ENCODE assay signal across 14 cellular contexts in genomic region chr12:110108309-110109036, GRCh38. TPM values are rescaled to one million over a fixed set of nuclear protein-coding genes. Genes with fewer than 3 reads are reported as not detected.
A peak's percentile ranks its signal among the peaks of the same experiment; 100 is the strongest.
DNase-seq lines count a peak whose midpoint lies in the region; ATAC-seq and TF ChIP-seq lines count a peak whose summit lies in the region.
"Had no signal": no experiment of that assay in that cellular context is flagged by ENCODE, and none has a peak within 500 bp of the region (broad histone marks: within the 10 kb centered on the region; RNA-seq: fewer than 3 reads in every experiment).

No MANE protein-coding gene starts in this region.

- no peaks in the 10 kb centered on the region for H3K36me3 Mint-ChIP-seq in activated CD4-positive, alpha-beta memory T cell treated with anti-CD3 and anti-CD28 coated beads, Interleukin-2, amount 10 ng/mL, durations not matched to agents 7 days and 5 days (ENCODE audit: low read depth)
- H3K36me3 Mint-ChIP-seq: activated CD4-positive, alpha-beta memory T cell treated with anti-CD3 and anti-CD28 coated beads for 36 hours had no signal

- peaks cover 30 to 41% of the 10 kb centered on the region in 2 donors for H3K4me1 ChIP-seq in adrenal gland (replicated peaks in 1 of 2)
- H3K4me1 ChIP-seq in gastroesophageal sphincter: peaks cover 5 to 77% (median 22%) of the 10 kb centered on the region in 3 donors
- H3K4me1 ChIP-seq in osteoblast (ENCODE audit: insufficient read depth, low read length): peaks cover 31% of the 10 kb centered on the region
- H3K4me1 ChIP-seq in transverse colon: peaks cover 4 to 18% (median 9%) of the 10 kb centered on the region in 4 donors

- H3K36me3 ChIP-seq in adrenal gland (replicated peaks in 1 of 2) (no peaks in the 10 kb centered on the region), gastroesophageal sphincter (no peaks in the 10 kb centered on the region), osteoblast (ENCODE audit: insufficient read depth, low read length) (no peaks in the 10 kb centered on the region), transverse colon (no peaks in the 10 kb centered on the region)
- H3K36me3 ChIP-seq: neutrophil had no signal

- H3K4me3 Mint-ChIP-seq in activated CD4-positive, alpha-beta memory T cell treated with anti-CD3 and anti-CD28 coated beads, Interleukin-2, amount 10 ng/mL, durations not matched to agents 7 days and 5 days: no peak overlapping the region
- H3K4me3 Mint-ChIP-seq: activated CD4-positive, alpha-beta memory T cell treated with anti-CD3 and anti-CD28 coated beads for 36 hours; central memory CD8-positive, alpha-beta T cell had no signal

- peak overlapping the region; percentile 76 for H3K4me2 ChIP-seq in osteoblast (ENCODE audit: insufficient read depth, low read length)

- TF ChIP-seq CTCF in adrenal gland (IDR thresholded peaks at IDR 0.05): no peak
- no peak for TF ChIP-seq CTCF in gastroesophageal sphincter (IDR thresholded peaks at IDR 0.05)
- no peak for TF ChIP-seq CTCF in osteoblast (IDR thresholded peaks at IDR 0.05; ENCODE audit: extremely low read depth, low read depth, low read length)
- no peak for TF ChIP-seq CTCF in transverse colon (IDR thresholded peaks at IDR 0.05)

- no peaks in the 10 kb centered on the region for H3K4me1 Mint-ChIP-seq in activated CD4-positive, alpha-beta memory T cell treated with anti-CD3 and anti-CD28 coated beads, Interleukin-2, amount 10 ng/mL, durations not matched to agents 7 days and 5 days
- H3K4me1 Mint-ChIP-seq: central memory CD8-positive, alpha-beta T cell had no signal

- CTCF ChIA-PET in activated CD4-positive, alpha-beta memory T cell treated with anti-CD3 and anti-CD28 coated beads, Interleukin-2, amount 10 ng/mL, durations not matched to agents 7 days and 5 days (lab: Charles Lee): no interaction called here

- TF ChIP-seq EP300 in gastroesophageal sphincter (IDR thresholded peaks at IDR 0.05): no peak
- TF ChIP-seq EP300 in transverse colon (IDR thresholded peaks at IDR 0.05; ENCODE audit: low read depth): no peak

- intact Hi-C loops in adrenal gland (cut with DNase I): loop anchor here in 1 of 2 donors (10.0 kb wide), 1 partner anchor 116 kb away; no protein-coding TSS in a partner anchor
- intact Hi-C loops in transverse colon (cut with DNase I; ENCODE audit: low total_unique reads): no loop called here

- ATAC-seq in gastroesophageal sphincter: no peak
- no peak for ATAC-seq in GM19455 (IDR thresholded peaks at IDR 0.05; ENCODE audit: unreplicated experiment)
- no peak for ATAC-seq in GM18861 (IDR thresholded peaks at IDR 0.05; ENCODE audit: unreplicated experiment)

- no peaks in the 10 kb centered on the region for H3K9me3 Mint-ChIP-seq in activated CD4-positive, alpha-beta memory T cell treated with anti-CD3 and anti-CD28 coated beads, Interleukin-2, amount 10 ng/mL, durations not matched to agents 7 days and 5 days
- H3K9me3 Mint-ChIP-seq: activated CD4-positive, alpha-beta memory T cell treated with anti-CD3 and anti-CD28 coated beads for 36 hours; central memory CD8-positive, alpha-beta T cell had no signal

- in situ Hi-C loops in transverse colon (cut with MboI; ENCODE audit: low pct_ligation_motif_present in 1 of 4, low pct_unique_long_range_greater_than_20kb in 1 of 4, low sequenced_read_pairs in 3 of 4): loop anchor here in 2 of 4 donors (10.0 kb wide), 1 partner anchor 316 kb away; no protein-coding TSS in a partner anchor

- 58 to 68% (median 61%) methylated on average over 8 of the region's 8 CpGs for whole genome bisulfite sequencing in adrenal gland, 4 donors
- 38 to 59% methylated on average over 4 to 8 of the region's 8 CpGs for WGBS in gastroesophageal sphincter (ENCODE audit: low coverage in 1 of 2), 2 donors
- 73 to 77% methylated on average over 6 to 8 of the region's 8 CpGs for WGBS in transverse colon (ENCODE audit: low coverage in 1 of 2), 2 donors

- H3K27ac ChIP-seq in adrenal gland (peak overlapping the region; percentile 59 to 97 (median 90)), gastroesophageal sphincter (peak overlapping the region; percentile 88 to 95 (median 91)), osteoblast (ENCODE audit: low read depth, low read length) (peak overlapping the region; percentile 97), transverse colon (peak overlapping the region; percentile 64 to 90 (median 83))
- H3K27ac ChIP-seq: neutrophil had no signal

- H3K9me3 ChIP-seq in adrenal gland (replicated peaks in 1 of 3) (no peaks in the 10 kb centered on the region), gastroesophageal sphincter (no peaks in the 10 kb centered on the region), osteoblast (ENCODE audit: low read depth, low read length) (no peaks in the 10 kb centered on the region), transverse colon (no peaks in the 10 kb centered on the region)
- H3K9me3 ChIP-seq: neutrophil had no signal

- DNase-seq in adrenal gland (no peak), osteoblast (ENCODE audit: insufficient read length, low spot score, missing footprints) (no peak), transverse colon (no peak), dedifferentiated amniotic fluid mesenchymal stem cell (ENCODE audit: extremely low spot score) (no peak)
- DNase-seq in activated CD4-positive, alpha-beta memory T cell treated with anti-CD3 and anti-CD28 coated beads, Interleukin-2, amount 10 ng/mL, durations not matched to agents 7 days and 5 days: no peak
- DNase-seq: activated CD4-positive, alpha-beta memory T cell treated with anti-CD3 and anti-CD28 coated beads for 36 hours; activated effector memory CD4-positive, alpha-beta T cell treated with anti-CD3 and anti-CD28 coated beads, Interleukin-2, amount 50 U/mL, for 16 hours; stimulated activated CD4-positive, alpha-beta T cell treated with anti-CD3 and anti-CD28 coated beads, Interleukin-4, amount 100 ng/mL, for 1 hour; stimulated activated naive CD4-positive, alpha-beta T cell treated with Interleukin-2 at 50 U/mL for 16 hours had no signal

- H3K27me3 ChIP-seq in adrenal gland (no peaks in the 10 kb centered on the region), gastroesophageal sphincter (no peaks in the 10 kb centered on the region), osteoblast (ENCODE audit: insufficient read depth, low read length) (no peaks in the 10 kb centered on the region), transverse colon (no peaks in the 10 kb centered on the region)
- H3K27me3 ChIP-seq: neutrophil had no signal

- H4K20me1 ChIP-seq in osteoblast (ENCODE audit: insufficient read depth, low read length): no peaks in the 10 kb centered on the region

- H3K79me2 ChIP-seq in osteoblast (ENCODE audit: insufficient read depth, low read length): no peaks in the 10 kb centered on the region

- H3K27ac Mint-ChIP-seq in activated CD4-positive, alpha-beta memory T cell treated with anti-CD3 and anti-CD28 coated beads, Interleukin-2, amount 10 ng/mL, durations not matched to agents 7 days and 5 days: no peak overlapping the region
- H3K27ac Mint-ChIP-seq: activated CD4-positive, alpha-beta memory T cell treated with anti-CD3 and anti-CD28 coated beads for 36 hours had no signal

- peaks cover 8% of the 10 kb centered on the region for H3K27me3 Mint-ChIP-seq in activated CD4-positive, alpha-beta memory T cell treated with anti-CD3 and anti-CD28 coated beads, Interleukin-2, amount 10 ng/mL, durations not matched to agents 7 days and 5 days

- H3K4me3 ChIP-seq in adrenal gland: no peak overlapping the region
- no peak overlapping the region for H3K4me3 ChIP-seq in gastroesophageal sphincter
- peak overlapping the region; percentile 52 for H3K4me3 ChIP-seq in osteoblast (ENCODE audit: insufficient read depth, low read length)
- no peak overlapping the region for H3K4me3 ChIP-seq in transverse colon

- POLR2A ChIA-PET in activated CD4-positive, alpha-beta memory T cell treated with anti-CD3 and anti-CD28 coated beads, Interleukin-2, amount 10 ng/mL, durations not matched to agents 7 days and 5 days (lab: Charles Lee): no interaction called here

- TF ChIP-seq POLR2A in adrenal gland (IDR thresholded peaks at IDR 0.05): no peak
- no peak for TF ChIP-seq POLR2A in gastroesophageal sphincter (IDR thresholded peaks at IDR 0.05)
- TF ChIP-seq POLR2A in transverse colon (IDR thresholded peaks at IDR 0.05): no peak

- no peak overlapping the region for H2AFZ ChIP-seq in osteoblast (ENCODE audit: low read length)

RNA-seq across cellular contexts. Expression of gene IFT81, which starts 15.7 kb away (rescaled TPM):
- 10 to 100 TPM in 4 of 8 donors, 1 to 10 TPM in 4; 4.0 to 17.4 (median 10.5) TPM for total RNA-seq in adrenal gland
- 10 to 100 TPM in 1 of 3 donors, 1 to 10 TPM in 2; 5.3 to 12.1 (median 5.9) TPM for polyA plus RNA-seq in adrenal gland
- 10 to 100 TPM; 16.0 to 40.0 (median 20.7) TPM for total RNA-seq in gastroesophageal sphincter
- total RNA-seq in osteoblast: 18.5 and 20.6 TPM in 2 replicates
- total RNA-seq in transverse colon: 10 to 100 TPM in 1 of 4 donors, 1 to 10 TPM in 3; 2.6 to 14.8 (median 6.4) TPM
- total RNA-seq in activated CD4-positive, alpha-beta memory T cell treated with anti-CD3 and anti-CD28 coated beads, Interleukin-2, amount 10 ng/mL, durations not matched to agents 7 days and 5 days: 1 to 10 TPM; 2.0 to 2.6 TPM
